In genomic region chr4:39626261-39626660, GRCh38 we compare ENCODE assay signal across 13 cellular contexts. TPM values are rescaled to one million over a fixed set of nuclear protein-coding genes. Genes with fewer than 3 reads are reported as not detected.
A peak's percentile ranks its signal among the peaks of the same experiment; 100 is the strongest.
DNase-seq lines count a peak whose midpoint lies in the region; ATAC-seq and TF ChIP-seq lines count a peak whose summit lies in the region.
"Had no signal": no experiment of that assay in that cellular context is flagged by ENCODE, and none has a peak within 500 bp of the region (broad histone marks: within the 10 kb centered on the region; RNA-seq: fewer than 3 reads in every experiment).

No MANE protein-coding gene starts in this region.

- no peak overlapping the region for H3K27ac ChIP-seq in OCI-LY7 (ENCODE audit: low read depth, low read length, poor library complexity, severe bottlenecking)
- no peak overlapping the region for H3K27ac ChIP-seq in MM.1S (ENCODE audit: low read length)

- CTCF ChIA-PET in OCI-LY7 (lab: Charles Lee; ENCODE audit: unreplicated experiment) = interaction anchor here (0.9 kb wide), 1 partner anchor 99 kb away, joined by 4 read pairs; the partner anchor contains the start of gene UGDH

- POLR2A ChIA-PET in OCI-LY7 (lab: Charles Lee) = interaction anchor here (0.5 to 1.4 kb wide), 6 partner anchors 9 to 678 kb away, joined by 3 read pairs; partner anchors contain the start of genes UBE2K and UGDH

- H4K20me1 ChIP-seq in OCI-LY7 (ENCODE audit: insufficient read depth, low read length) = peaks cover 5% of the 10 kb centered on the region; the same call in 1 of the 2 replicates
- H4K20me1 ChIP-seq in MM.1S (ENCODE audit: insufficient read depth, low read length) = no peaks in the 10 kb centered on the region

- no TSS peak for BruUV-seq in OCI-LY7 (replicated peaks; lab: Mats Ljungman, UMichigan)

- H2AFZ ChIP-seq in OCI-LY7 (ENCODE audit: low read length) (no peak overlapping the region), MM.1S (ENCODE audit: low read length) (no peak overlapping the region)

- H3K9me2 ChIP-seq in OCI-LY7 (ENCODE audit: insufficient read depth, low read length) (no peaks in the 10 kb centered on the region), MM.1S (replicated peaks; ENCODE audit: insufficient read depth, low read length) (no peaks in the 10 kb centered on the region)

- ATAC-seq in GM19463 (IDR thresholded peaks at IDR 0.05; ENCODE audit: unreplicated experiment) (peak; percentile 44), HG03039 (IDR thresholded peaks at IDR 0.05; ENCODE audit: unreplicated experiment) (peak; percentile 48)
- ATAC-seq: Right ventricle myocardium inferior had no signal

- H3K9ac ChIP-seq in MM.1S (ENCODE audit: low read length) = no peak overlapping the region

- no peaks in the 10 kb centered on the region for H3K27me3 ChIP-seq in MM.1S (replicated peaks; ENCODE audit: insufficient read depth, low read length)

- H3K9me3 ChIP-seq in OCI-LY7 (ENCODE audit: low read length) (no peaks in the 10 kb centered on the region), MM.1S (replicated peaks; ENCODE audit: insufficient read depth, low read length) (no peaks in the 10 kb centered on the region)

- intact Hi-C loops in OCI-LY7 (cut with micrococcal nuclease; ENCODE audit: unreplicated experiment) = no loop called here

- H3K4me1 ChIP-seq in OCI-LY7 (ENCODE audit: insufficient read depth, low read length, poor library complexity, severe bottlenecking) = peaks cover 39% of the 10 kb centered on the region
- no peaks in the 10 kb centered on the region for H3K4me1 ChIP-seq in MM.1S (ENCODE audit: low read length)

- no peaks in the 10 kb centered on the region for H3K79me2 ChIP-seq in OCI-LY7 (ENCODE audit: insufficient read depth, low read depth, low read length)
- no peaks in the 10 kb centered on the region for H3K79me2 ChIP-seq in MM.1S (ENCODE audit: low read length)

- DNase-seq in GM10266 (ENCODE audit: extremely low spot score) (peak; percentile 49), OCI-LY7 (ENCODE audit: low spot score) (peak; percentile 89), activated gamma-delta T cell (lab: John Stamatoyannopoulos, UW) (no peak), NCI-H187 treated with DMSO at 0.1 percent for 48 hours (lab: John Stamatoyannopoulos, UW) (no peak), MM.1S (no peak)
- no peak for DNase-seq in activated CD4-positive, alpha-beta T cell treated with anti-CD3 and anti-CD28 coated beads, Interleukin-2, amount 50 U/mL, for 48 hours
- DNase-seq: caudate nucleus; CD4-positive, alpha-beta memory T cell; GOT3 had no signal

- H3K4me2 ChIP-seq in OCI-LY7 (ENCODE audit: low read length) = peak overlapping the region; percentile 57
- H3K4me2 ChIP-seq in MM.1S (ENCODE audit: low read depth, low read length) = no peak overlapping the region
- H3K4me2 ChIP-seq: smooth muscle cell had no signal

- no peak for TF ChIP-seq CTCF in GM10266 (IDR thresholded peaks at IDR 0.05; ENCODE audit: control insufficient read depth, insufficient read depth, low read depth, missing control alignments)
- no peak for TF ChIP-seq CTCF in OCI-LY7 (conservative IDR thresholded peaks at IDR 0.05; ENCODE audit: low read length)
- no peak for TF ChIP-seq CTCF in MM.1S (IDR thresholded peaks at IDR 0.05; ENCODE audit: low read length)

- H3K4me3 ChIP-seq in OCI-LY7 (ENCODE audit: low read depth, low read length, poor library complexity, severe bottlenecking) (no peak overlapping the region), MM.1S (ENCODE audit: low read length) (no peak overlapping the region)
- H3K4me3 ChIP-seq: smooth muscle cell had no signal

- no peaks in the 10 kb centered on the region for H3F3A ChIP-seq in MM.1S (ENCODE audit: insufficient read depth, low read length)

- no peaks in the 10 kb centered on the region for H3K36me3 ChIP-seq in OCI-LY7 (ENCODE audit: insufficient read depth, low read length)
- no peaks in the 10 kb centered on the region for H3K36me3 ChIP-seq in MM.1S (replicated peaks; ENCODE audit: insufficient read depth, low read length)

RNA-seq across cellular contexts. Expression of gene SMIM14, which starts 12.4 kb away (rescaled TPM):
- total RNA-seq in OCI-LY7 (2014; rRNA removed; shearing (Covaris generic)) = 0.03 TPM in 1 of 2 replicates, not detected in the other
- 1.1 and 1.8 TPM in 2 replicates for total RNA-seq in OCI-LY7 (2022)

Comparison
In these comparisons a context has a peak if more than half of its experiments do, and no peak if none do; other contexts are left out.
1. DNase-seq: peak in GM10266 (single experiment) and OCI-LY7 (single experiment); none in activated gamma-delta T cell (single experiment), NCI-H187 treated with DMSO at 0.1 percent for 48 hours (single experiment), MM.1S (single experiment) and activated CD4-positive, alpha-beta T cell treated with anti-CD3 and anti-CD28 coated beads, Interleukin-2, amount 50 U/mL, for 48 hours (0 of 2).